In genomic region chr10:45581497-45582385, GRCh38 we compare ENCODE assay signal across 1 cellular context.
TF ChIP-seq lines count a peak whose summit lies in the region.

No MANE protein-coding gene starts in this region.

TF ChIP-seq in SK-N-SH, 30 proteins besides CTCF, POLR2A, EP300 and RAD21 (continued from another document):
- TF ChIP-seq, protein P1, sequence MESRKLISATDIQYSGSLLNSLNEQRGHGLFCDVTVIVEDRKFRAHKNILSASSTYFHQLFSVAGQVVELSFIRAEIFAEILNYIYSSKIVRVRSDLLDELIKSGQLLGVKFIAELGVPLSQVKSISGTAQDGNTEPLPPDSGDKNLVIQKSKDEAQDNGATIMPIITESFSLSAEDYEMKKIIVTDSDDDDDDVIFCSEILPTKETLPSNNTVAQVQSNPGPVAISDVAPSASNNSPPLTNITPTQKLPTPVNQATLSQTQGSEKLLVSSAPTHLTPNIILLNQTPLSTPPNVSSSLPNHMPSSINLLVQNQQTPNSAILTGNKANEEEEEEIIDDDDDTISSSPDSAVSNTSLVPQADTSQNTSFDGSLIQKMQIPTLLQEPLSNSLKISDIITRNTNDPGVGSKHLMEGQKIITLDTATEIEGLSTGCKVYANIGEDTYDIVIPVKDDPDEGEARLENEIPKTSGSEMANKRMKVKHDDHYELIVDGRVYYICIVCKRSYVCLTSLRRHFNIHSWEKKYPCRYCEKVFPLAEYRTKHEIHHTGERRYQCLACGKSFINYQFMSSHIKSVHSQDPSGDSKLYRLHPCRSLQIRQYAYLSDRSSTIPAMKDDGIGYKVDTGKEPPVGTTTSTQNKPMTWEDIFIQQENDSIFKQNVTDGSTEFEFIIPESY (IDR thresholded peaks at IDR 0.05; ENCODE audit: borderline replicate concordance, low read depth): no peak
- TF ChIP-seq POLR2AphosphoS5 (IDR thresholded peaks at IDR 0.05; ENCODE audit: low read depth, low read length) (no peak), SMC3 (IDR thresholded peaks at IDR 0.05; ENCODE audit: low read depth, low read length) (no peak), USF2 (IDR thresholded peaks at IDR 0.05; ENCODE audit: borderline replicate concordance, low read depth, low read length) (no peak), MEF2A (IDR thresholded peaks at IDR 0.05; ENCODE audit: borderline replicate concordance, low read depth) (no peak), USF1 (IDR thresholded peaks at IDR 0.05; ENCODE audit: borderline replicate concordance, low read depth) (no peak), GABPA (IDR thresholded peaks at IDR 0.05; ENCODE audit: low read depth) (no peak), FOSL2 (IDR thresholded peaks at IDR 0.05; ENCODE audit: borderline replicate concordance, low read depth) (no peak), RXRA (IDR thresholded peaks at IDR 0.05; ENCODE audit: borderline replicate concordance, low read depth) (no peak), MXI1 (IDR thresholded peaks at IDR 0.05; ENCODE audit: low read depth, low read length) (no peak), REST (IDR thresholded peaks at IDR 0.05; ENCODE audit: low read depth, low read length) (no peak), NFIC (IDR thresholded peaks at IDR 0.05; ENCODE audit: borderline replicate concordance) (no peak)
- TF ChIP-seq, protein P2, sequence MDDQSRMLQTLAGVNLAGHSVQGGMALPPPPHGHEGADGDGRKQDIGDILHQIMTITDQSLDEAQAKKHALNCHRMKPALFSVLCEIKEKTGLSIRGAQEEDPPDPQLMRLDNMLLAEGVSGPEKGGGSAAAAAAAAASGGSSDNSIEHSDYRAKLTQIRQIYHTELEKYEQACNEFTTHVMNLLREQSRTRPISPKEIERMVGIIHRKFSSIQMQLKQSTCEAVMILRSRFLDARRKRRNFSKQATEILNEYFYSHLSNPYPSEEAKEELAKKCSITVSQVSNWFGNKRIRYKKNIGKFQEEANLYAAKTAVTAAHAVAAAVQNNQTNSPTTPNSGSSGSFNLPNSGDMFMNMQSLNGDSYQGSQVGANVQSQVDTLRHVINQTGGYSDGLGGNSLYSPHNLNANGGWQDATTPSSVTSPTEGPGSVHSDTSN (IDR thresholded peaks at IDR 0.05): no peak
